ENCODE assay signal across 19 cellular contexts in genomic region chr11:64794526-64794925, GRCh38. TPM values are rescaled to one million over a fixed set of nuclear protein-coding genes. Genes with fewer than 3 reads are reported as not detected.
DNase-seq lines count a peak whose midpoint lies in the region; ATAC-seq, FAIRE-seq and TF ChIP-seq lines count a peak whose summit lies in the region.
"Had no signal": no experiment of that assay in that cellular context is flagged by ENCODE, and none has a peak within 500 bp of the region (broad histone marks: within the 10 kb centered on the region; RNA-seq: fewer than 3 reads in every experiment).

No MANE protein-coding gene starts in this region.

- H3K4me3 Mint-ChIP-seq in MCF 10A (ENCODE audit: unreplicated experiment) = no peak overlapping the region
- H3K4me3 Mint-ChIP-seq in stimulated activated memory B cell treated with anti-CD40 and anti-IgM and Interleukin-4, amounts not matched to agents 10 μg/mL and 1 μg/mL and 100 μg/mL, for 72 hours = no peak overlapping the region
- H3K4me3 Mint-ChIP-seq: activated T-cell treated with anti-CD3 and anti-CD28 coated beads, Interleukin-2, amount 50 U/mL, for 72 hours had no signal

- no peaks in the 10 kb centered on the region for H3K4me1 ChIP-seq in breast epithelium
- H3K4me1 ChIP-seq in kidney (ENCODE audit: control insufficient read depth in 1 of 2, insufficient read depth in 1 of 2, low read depth in 1 of 2, low read length in 2 of 2) = no peaks in the 10 kb centered on the region

- H3K36me3 Mint-ChIP-seq in MCF 10A (ENCODE audit: insufficient read depth, unreplicated experiment) = no peaks in the 10 kb centered on the region
- peaks cover 61% of the 10 kb centered on the region for H3K36me3 Mint-ChIP-seq in stimulated activated memory B cell treated with anti-CD40 and anti-IgM and Interleukin-4, amounts not matched to agents 10 μg/mL and 1 μg/mL and 100 μg/mL, for 72 hours

- no peak for ATAC-seq in stimulated activated memory B cell treated with anti-CD40 and anti-IgM and Interleukin-4, amounts not matched to agents 10 μg/mL and 1 μg/mL and 100 μg/mL, for 72 hours
- no peak for ATAC-seq in GM18870 (IDR thresholded peaks at IDR 0.05; ENCODE audit: unreplicated experiment)

- POLR2A ChIA-PET in MCF 10A (lab: Yijun Ruan, JAX) = interaction anchor here (0.9 kb wide), 1 partner anchor 9 kb away, joined by 3 read pairs; the partner anchor contains the start of gene MAP4K2
- POLR2A ChIA-PET in RWPE1 (lab: Yijun Ruan, JAX; ENCODE audit: low non-redundant PET) = no interaction called here

- BruUV-seq in MCF 10A (replicated peaks; lab: Mats Ljungman, UMichigan) = no TSS peak

- FAIRE-seq in kidney (lab: Jason Lieb, UNC) = no peak
- FAIRE-seq: bronchial epithelial cell had no signal

- H3K36me3 ChIP-seq in breast epithelium = no peaks in the 10 kb centered on the region
- peaks cover 0 to 2% of the 10 kb centered on the region in 2 donors for H3K36me3 ChIP-seq in kidney (ENCODE audit: control insufficient read depth in 1 of 2, insufficient read depth in 2 of 2, low read length in 2 of 2)

- H3K4me1 Mint-ChIP-seq in MCF 10A (ENCODE audit: insufficient read depth, unreplicated experiment) = no peaks in the 10 kb centered on the region
- peaks cover 37% of the 10 kb centered on the region for H3K4me1 Mint-ChIP-seq in stimulated activated memory B cell treated with anti-CD40 and anti-IgM and Interleukin-4, amounts not matched to agents 10 μg/mL and 1 μg/mL and 100 μg/mL, for 72 hours

- H3K9ac ChIP-seq in kidney (ENCODE audit: low read length in 2 of 2) = no peak overlapping the region

- H3K4me3 ChIP-seq in breast epithelium = no peak overlapping the region
- H3K4me3 ChIP-seq in kidney (ENCODE audit: low read length in 2 of 2) = no peak overlapping the region
- H3K4me3 ChIP-seq: SK-N-MC had no signal

- CTCF ChIA-PET in MCF 10A (lab: Yijun Ruan, JAX) (interaction anchor here (0.6 to 1.1 kb wide), 3 partner anchors 9 to 478 kb away, joined by 3 read pairs; partner anchors contain the start of gene CDC42BPG), RWPE1 (lab: Yijun Ruan, JAX) (interaction anchor here (0.6 to 0.7 kb wide), 2 partner anchors 41 to 426 kb away, joined by 4 read pairs; no protein-coding TSS in a partner anchor)

- H3K27ac ChIP-seq in breast epithelium (no peak overlapping the region), RWPE1 (peak overlapping the region; percentile 8; the same call in 1 of the 2 replicates), kidney (ENCODE audit: low read depth in 2 of 2, low read length in 2 of 2) (no peak overlapping the region)
- H3K27ac ChIP-seq: SK-N-MC, WERI-Rb-1 had no signal

- intact Hi-C loops in MCF 10A (cut with micrococcal nuclease) (no loop called here), breast epithelium (cut with DNase I; ENCODE audit: low total_unique reads) (no loop called here), kidney (cut with DNase I) (no loop called here)

- H3K27me3 ChIP-seq in breast epithelium = no peaks in the 10 kb centered on the region

- DNase-seq in MCF 10A (ENCODE audit: unreplicated experiment) (no peak), breast epithelium (ENCODE audit: low spot score in 2 of 2) (no peak), RWPE1 (ENCODE audit: low spot score) (no peak), kidney (peak; percentile 31), AG20443 (ENCODE audit: low spot score) (no peak), NOMO-1 (lab: John Stamatoyannopoulos, UW; ENCODE audit: unreplicated experiment in 2 of 2) (no peak)
- DNase-seq: activated CD8-positive, alpha-beta memory T cell treated with anti-CD3 and anti-CD28 coated beads for 24 hours; activated T-cell treated with anti-CD3 and anti-CD28 coated beads, Interleukin-2, amount 50 U/mL, for 72 hours; amniotic stem cell; cortex of kidney; DMS79 treated with DMSO at 0.1 percent for 48 hours; NCI-H146; NCI-H2171; NCI-H526; WERI-Rb-1 had no signal

- peak overlapping the region; percentile 43 for H3K27ac Mint-ChIP-seq in MCF 10A (ENCODE audit: low read depth, unreplicated experiment)
- peak overlapping the region; percentile 76 for H3K27ac Mint-ChIP-seq in stimulated activated memory B cell treated with anti-CD40 and anti-IgM and Interleukin-4, amounts not matched to agents 10 μg/mL and 1 μg/mL and 100 μg/mL, for 72 hours

- no peak for TF ChIP-seq CTCF in MCF 10A (IDR thresholded peaks at IDR 0.05; ENCODE audit: unreplicated experiment)
- TF ChIP-seq CTCF in breast epithelium (IDR thresholded peaks at IDR 0.05) = no peak
- TF ChIP-seq CTCF in RWPE1 (conservative IDR thresholded peaks at IDR 0.05; ENCODE audit: low read depth) = no peak
- no peak for TF ChIP-seq CTCF in kidney (IDR thresholded peaks at IDR 0.05; ENCODE audit: borderline replicate concordance, extremely low read depth, insufficient read depth)

- H3K27me3 Mint-ChIP-seq in MCF 10A (ENCODE audit: insufficient read depth, unreplicated experiment) = no peaks in the 10 kb centered on the region
- H3K27me3 Mint-ChIP-seq in stimulated activated memory B cell treated with anti-CD40 and anti-IgM and Interleukin-4, amounts not matched to agents 10 μg/mL and 1 μg/mL and 100 μg/mL, for 72 hours = no peaks in the 10 kb centered on the region

- H3K9me3 Mint-ChIP-seq in MCF 10A (ENCODE audit: unreplicated experiment) = no peaks in the 10 kb centered on the region
- no peaks in the 10 kb centered on the region for H3K9me3 Mint-ChIP-seq in stimulated activated memory B cell treated with anti-CD40 and anti-IgM and Interleukin-4, amounts not matched to agents 10 μg/mL and 1 μg/mL and 100 μg/mL, for 72 hours
- H3K9me3 Mint-ChIP-seq: activated T-cell treated with anti-CD3 and anti-CD28 coated beads, Interleukin-2, amount 50 U/mL, for 72 hours had no signal

- H3K9me3 ChIP-seq in breast epithelium = no peaks in the 10 kb centered on the region
- no peaks in the 10 kb centered on the region for H3K9me3 ChIP-seq in kidney (ENCODE audit: control insufficient read depth in 1 of 2, low read length in 2 of 2)

- no peak for TF ChIP-seq POLR2A in breast epithelium (IDR thresholded peaks at IDR 0.05)

RNA-seq across cellular contexts. Expression of gene MAP4K2, which starts 8.5 kb away (rescaled TPM):
- 4.9 and 6.8 TPM in 2 replicates for total RNA-seq in MCF 10A (2022)
- total RNA-seq in breast epithelium = 10 to 100 TPM in 2 of 3 donors, 1 to 10 TPM in 1; 7.7 to 16.1 (median 14.0) TPM
- 12.5 TPM for total RNA-seq in kidney
- 15.4 TPM for polyA plus RNA-seq in kidney (ENCODE audit: insufficient read depth, low read depth, low replicate concordance)

RNA-seq across cellular contexts. Expression of gene MEN1, which starts 15.8 kb away (rescaled TPM):
- total RNA-seq in MCF 10A (2022) = 29.2 and 33.1 TPM in 2 replicates
- total RNA-seq in breast epithelium = 10 to 100 TPM; 11.4 to 19.0 (median 14.8) TPM
- 20.9 TPM for total RNA-seq in kidney
- polyA plus RNA-seq in kidney (ENCODE audit: insufficient read depth, low read depth, low replicate concordance) = 24.0 TPM

RNA-seq across cellular contexts. Expression of gene SF1, which starts 16.2 kb away (rescaled TPM):
- 446 and 503 TPM in 2 replicates for total RNA-seq in MCF 10A (2022)
- total RNA-seq in breast epithelium = 100 to 1,000 TPM; 264 to 293 (median 277) TPM
- 320 TPM for total RNA-seq in kidney
- polyA plus RNA-seq in kidney (ENCODE audit: insufficient read depth, low read depth, low replicate concordance) = 87.5 TPM

RNA-seq across cellular contexts. Expression of gene PYGM, which starts 34.8 kb away (rescaled TPM):
- total RNA-seq in MCF 10A (2022) (0.09 and 0.10 TPM in 2 replicates), breast epithelium (1 to 10 TPM; 1.3 to 4.5 (median 3.4) TPM), kidney (8.6 TPM)
- 2.5 TPM for polyA plus RNA-seq in kidney (ENCODE audit: insufficient read depth, low read depth, low replicate concordance)

RNA-seq across cellular contexts. Expression of gene CDC42BPG, which starts 49.9 kb away (rescaled TPM):
- total RNA-seq in MCF 10A (2022) (3.0 and 3.7 TPM in 2 replicates), breast epithelium (10 to 100 TPM in 1 of 3 donors, 1 to 10 TPM in 1, not detected in 1; 5.9 to 14.9 TPM), kidney (20.7 TPM)
- polyA plus RNA-seq in kidney (ENCODE audit: insufficient read depth, low read depth, low replicate concordance) = 4.5 TPM
